ENCODE assay signal across 8 cellular contexts in the genomic region with DNA sequence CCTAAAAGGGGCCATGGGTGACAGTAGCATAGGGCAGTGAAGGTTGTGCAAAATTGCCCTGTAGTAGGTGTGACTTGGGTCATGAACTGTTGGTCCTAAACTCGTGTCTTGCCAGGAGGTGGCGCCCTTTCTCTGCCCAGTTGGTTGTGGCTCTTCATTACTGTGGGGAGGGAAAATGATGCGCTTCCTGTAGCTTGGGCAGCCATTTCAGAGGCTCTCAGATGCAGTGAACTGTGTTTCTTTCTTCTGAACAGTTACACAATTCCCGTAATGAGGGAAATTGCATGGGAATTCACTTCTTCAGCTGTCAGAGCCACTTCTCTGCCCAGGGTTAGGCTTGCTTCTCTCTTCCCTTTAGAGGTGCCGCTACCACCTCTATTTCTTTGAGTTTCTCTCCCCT.
A peak's percentile ranks its signal among the peaks of the same experiment; 100 is the strongest.
DNase-seq lines count a peak whose midpoint lies in the region; ATAC-seq lines count a peak whose summit lies in the region.

No MANE protein-coding gene starts in this region.

- WGBS in right cardiac atrium, result 44% methylated on average over 5 of the region's 5 CpGs

- no peaks in the 10 kb centered on the region for H3K9me3 ChIP-seq in right cardiac atrium (ENCODE audit: control insufficient read depth, low read length)

- no peak overlapping the region for H3K27ac ChIP-seq in right cardiac atrium (ENCODE audit: low read length)

- H3K4me1 ChIP-seq in right cardiac atrium (ENCODE audit: control insufficient read depth, insufficient read depth, low read length), result no peaks in the 10 kb centered on the region

- no peak overlapping the region for H3K4me3 ChIP-seq in right cardiac atrium (ENCODE audit: low read length)

- DNase-seq in DMS153 treated with DMSO at 0.1 percent for 48 hours (lab: John Stamatoyannopoulos, UW; ENCODE audit: unreplicated experiment), result peak; percentile 16
- DNase-seq in GM19238 (ENCODE audit: insufficient read length, low spot score), result peak; percentile 32
- peak; percentile 5 for DNase-seq in NCI-H2227 treated with DMSO at 0.1 percent for 48 hours (lab: John Stamatoyannopoulos, UW)
- DNase-seq in activated CD8-positive, alpha-beta memory T cell treated with anti-CD3 and anti-CD28 coated beads, Interleukin-2, amount 50 U/mL, for 24 hours (ENCODE audit: extremely low read depth), result peak; percentile 3
- DNase-seq in right cardiac atrium, result peak in 2 of 3 donors; percentile 39 to 63
- DNase-seq in stimulated activated CD4-positive, alpha-beta T cell treated with anti-CD3 and anti-CD28 coated beads, Interleukin-1b, Interleukin-23, amount 100 ng/mL, for 24 hours (ENCODE audit: low read depth in 4 of 4, low spot score in 1 of 4), result peak in 3 of 4 experiments; percentile 7 to 54 (median 22)
- DNase-seq in superior temporal gyrus (ENCODE audit: extremely low spot score), result no peak

- peak; percentile 88 for ATAC-seq in HG03378 (IDR thresholded peaks at IDR 0.05; ENCODE audit: unreplicated experiment)
- ATAC-seq in right cardiac atrium, result peak in 1 of 2 donors; percentile 69

- intact Hi-C loops in right cardiac atrium (cut with DNase I), result no loop called here

- H3K27me3 ChIP-seq in right cardiac atrium (ENCODE audit: control insufficient read depth, insufficient read depth), result no peaks in the 10 kb centered on the region
